Comparison of ENCODE assay signal across 1 cellular context in the genomic region with DNA sequence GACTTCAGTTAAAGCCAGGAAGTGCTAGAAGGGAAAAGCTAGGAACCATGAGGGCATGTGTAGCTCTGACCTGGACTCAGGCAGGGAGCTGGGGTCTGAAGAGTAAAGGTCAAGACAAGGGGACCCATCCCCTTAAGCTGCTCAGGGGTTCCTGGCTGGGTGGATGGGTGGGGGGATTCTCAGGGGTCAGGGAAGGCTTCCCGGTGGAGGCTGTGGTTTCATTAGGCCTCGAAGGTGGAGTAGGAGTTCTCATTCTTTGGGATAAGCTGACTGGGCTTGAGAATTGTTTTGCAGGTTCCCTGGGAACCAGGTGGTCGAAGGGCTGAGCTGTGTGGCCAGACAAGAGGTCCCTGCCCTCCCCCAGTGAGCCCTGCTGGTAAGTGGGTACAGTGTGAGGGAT.
TF ChIP-seq lines count a peak whose summit lies in the region.

No MANE protein-coding gene starts in this region.

TF ChIP-seq in GM23338, 12 proteins besides CTCF, POLR2A, EP300 and RAD21 (continued from another document):
- TF ChIP-seq, protein P1, sequence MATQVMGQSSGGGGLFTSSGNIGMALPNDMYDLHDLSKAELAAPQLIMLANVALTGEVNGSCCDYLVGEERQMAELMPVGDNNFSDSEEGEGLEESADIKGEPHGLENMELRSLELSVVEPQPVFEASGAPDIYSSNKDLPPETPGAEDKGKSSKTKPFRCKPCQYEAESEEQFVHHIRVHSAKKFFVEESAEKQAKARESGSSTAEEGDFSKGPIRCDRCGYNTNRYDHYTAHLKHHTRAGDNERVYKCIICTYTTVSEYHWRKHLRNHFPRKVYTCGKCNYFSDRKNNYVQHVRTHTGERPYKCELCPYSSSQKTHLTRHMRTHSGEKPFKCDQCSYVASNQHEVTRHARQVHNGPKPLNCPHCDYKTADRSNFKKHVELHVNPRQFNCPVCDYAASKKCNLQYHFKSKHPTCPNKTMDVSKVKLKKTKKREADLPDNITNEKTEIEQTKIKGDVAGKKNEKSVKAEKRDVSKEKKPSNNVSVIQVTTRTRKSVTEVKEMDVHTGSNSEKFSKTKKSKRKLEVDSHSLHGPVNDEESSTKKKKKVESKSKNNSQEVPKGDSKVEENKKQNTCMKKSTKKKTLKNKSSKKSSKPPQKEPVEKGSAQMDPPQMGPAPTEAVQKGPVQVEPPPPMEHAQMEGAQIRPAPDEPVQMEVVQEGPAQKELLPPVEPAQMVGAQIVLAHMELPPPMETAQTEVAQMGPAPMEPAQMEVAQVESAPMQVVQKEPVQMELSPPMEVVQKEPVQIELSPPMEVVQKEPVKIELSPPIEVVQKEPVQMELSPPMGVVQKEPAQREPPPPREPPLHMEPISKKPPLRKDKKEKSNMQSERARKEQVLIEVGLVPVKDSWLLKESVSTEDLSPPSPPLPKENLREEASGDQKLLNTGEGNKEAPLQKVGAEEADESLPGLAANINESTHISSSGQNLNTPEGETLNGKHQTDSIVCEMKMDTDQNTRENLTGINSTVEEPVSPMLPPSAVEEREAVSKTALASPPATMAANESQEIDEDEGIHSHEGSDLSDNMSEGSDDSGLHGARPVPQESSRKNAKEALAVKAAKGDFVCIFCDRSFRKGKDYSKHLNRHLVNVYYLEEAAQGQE (IDR thresholded peaks at IDR 0.05; ENCODE audit: unreplicated experiment) = no peak
- no peak for TF ChIP-seq CREB1 (CRISPR knock-in tag; IDR thresholded peaks at IDR 0.05; ENCODE audit: low read depth)
- TF ChIP-seq NANOG (IDR thresholded peaks at IDR 0.05; ENCODE audit: borderline replicate concordance) = no peak
- TF ChIP-seq JUNB (IDR thresholded peaks at IDR 0.05; ENCODE audit: unreplicated experiment) = no peak
- TF ChIP-seq, protein P2, sequence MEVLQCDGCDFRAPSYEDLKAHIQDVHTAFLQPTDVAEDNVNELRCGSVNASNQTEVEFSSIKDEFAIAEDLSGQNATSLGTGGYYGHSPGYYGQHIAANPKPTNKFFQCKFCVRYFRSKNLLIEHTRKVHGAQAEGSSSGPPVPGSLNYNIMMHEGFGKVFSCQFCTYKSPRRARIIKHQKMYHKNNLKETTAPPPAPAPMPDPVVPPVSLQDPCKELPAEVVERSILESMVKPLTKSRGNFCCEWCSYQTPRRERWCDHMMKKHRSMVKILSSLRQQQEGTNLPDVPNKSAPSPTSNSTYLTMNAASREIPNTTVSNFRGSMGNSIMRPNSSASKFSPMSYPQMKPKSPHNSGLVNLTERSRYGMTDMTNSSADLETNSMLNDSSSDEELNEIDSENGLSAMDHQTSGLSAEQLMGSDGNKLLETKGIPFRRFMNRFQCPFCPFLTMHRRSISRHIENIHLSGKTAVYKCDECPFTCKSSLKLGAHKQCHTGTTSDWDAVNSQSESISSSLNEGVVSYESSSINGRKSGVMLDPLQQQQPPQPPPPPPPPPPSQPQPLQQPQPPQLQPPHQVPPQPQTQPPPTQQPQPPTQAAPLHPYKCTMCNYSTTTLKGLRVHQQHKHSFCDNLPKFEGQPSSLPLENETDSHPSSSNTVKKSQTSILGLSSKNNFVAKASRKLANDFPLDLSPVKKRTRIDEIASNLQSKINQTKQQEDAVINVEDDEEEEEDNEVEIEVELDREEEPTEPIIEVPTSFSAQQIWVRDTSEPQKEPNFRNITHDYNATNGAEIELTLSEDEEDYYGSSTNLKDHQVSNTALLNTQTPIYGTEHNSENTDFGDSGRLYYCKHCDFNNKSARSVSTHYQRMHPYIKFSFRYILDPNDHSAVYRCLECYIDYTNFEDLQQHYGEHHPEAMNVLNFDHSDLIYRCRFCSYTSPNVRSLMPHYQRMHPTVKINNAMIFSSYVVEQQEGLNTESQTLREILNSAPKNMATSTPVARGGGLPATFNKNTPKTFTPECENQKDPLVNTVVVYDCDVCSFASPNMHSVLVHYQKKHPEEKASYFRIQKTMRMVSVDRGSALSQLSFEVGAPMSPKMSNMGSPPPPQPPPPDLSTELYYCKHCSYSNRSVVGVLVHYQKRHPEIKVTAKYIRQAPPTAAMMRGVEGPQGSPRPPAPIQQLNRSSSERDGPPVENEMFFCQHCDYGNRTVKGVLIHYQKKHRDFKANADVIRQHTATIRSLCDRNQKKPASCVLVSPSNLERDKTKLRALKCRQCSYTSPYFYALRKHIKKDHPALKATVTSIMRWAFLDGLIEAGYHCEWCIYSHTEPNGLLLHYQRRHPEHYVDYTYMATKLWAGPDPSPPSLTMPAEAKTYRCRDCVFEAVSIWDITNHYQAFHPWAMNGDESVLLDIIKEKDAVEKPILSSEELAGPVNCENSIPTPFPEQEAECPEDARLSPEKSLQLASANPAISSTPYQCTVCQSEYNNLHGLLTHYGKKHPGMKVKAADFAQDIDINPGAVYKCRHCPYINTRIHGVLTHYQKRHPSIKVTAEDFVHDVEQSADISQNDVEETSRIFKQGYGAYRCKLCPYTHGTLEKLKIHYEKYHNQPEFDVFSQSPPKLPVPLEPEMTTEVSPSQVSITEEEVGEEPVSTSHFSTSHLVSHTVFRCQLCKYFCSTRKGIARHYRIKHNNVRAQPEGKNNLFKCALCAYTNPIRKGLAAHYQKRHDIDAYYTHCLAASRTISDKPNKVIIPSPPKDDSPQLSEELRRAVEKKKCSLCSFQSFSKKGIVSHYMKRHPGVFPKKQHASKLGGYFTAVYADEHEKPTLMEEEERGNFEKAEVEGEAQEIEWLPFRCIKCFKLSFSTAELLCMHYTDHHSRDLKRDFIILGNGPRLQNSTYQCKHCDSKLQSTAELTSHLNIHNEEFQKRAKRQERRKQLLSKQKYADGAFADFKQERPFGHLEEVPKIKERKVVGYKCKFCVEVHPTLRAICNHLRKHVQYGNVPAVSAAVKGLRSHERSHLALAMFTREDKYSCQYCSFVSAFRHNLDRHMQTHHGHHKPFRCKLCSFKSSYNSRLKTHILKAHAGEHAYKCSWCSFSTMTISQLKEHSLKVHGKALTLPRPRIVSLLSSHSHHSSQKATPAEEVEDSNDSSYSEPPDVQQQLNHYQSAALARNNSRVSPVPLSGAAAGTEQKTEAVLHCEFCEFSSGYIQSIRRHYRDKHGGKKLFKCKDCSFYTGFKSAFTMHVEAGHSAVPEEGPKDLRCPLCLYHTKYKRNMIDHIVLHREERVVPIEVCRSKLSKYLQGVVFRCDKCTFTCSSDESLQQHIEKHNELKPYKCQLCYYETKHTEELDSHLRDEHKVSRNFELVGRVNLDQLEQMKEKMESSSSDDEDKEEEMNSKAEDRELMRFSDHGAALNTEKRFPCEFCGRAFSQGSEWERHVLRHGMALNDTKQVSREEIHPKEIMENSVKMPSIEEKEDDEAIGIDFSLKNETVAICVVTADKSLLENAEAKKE (CRISPR knock-in tag; IDR thresholded peaks at IDR 0.05) = no peak
- TF ChIP-seq POLR2AphosphoS5 (IDR thresholded peaks at IDR 0.05; ENCODE audit: low read depth) = no peak
